8 cellular contexts compared by ENCODE assay signal in the genomic region with DNA sequence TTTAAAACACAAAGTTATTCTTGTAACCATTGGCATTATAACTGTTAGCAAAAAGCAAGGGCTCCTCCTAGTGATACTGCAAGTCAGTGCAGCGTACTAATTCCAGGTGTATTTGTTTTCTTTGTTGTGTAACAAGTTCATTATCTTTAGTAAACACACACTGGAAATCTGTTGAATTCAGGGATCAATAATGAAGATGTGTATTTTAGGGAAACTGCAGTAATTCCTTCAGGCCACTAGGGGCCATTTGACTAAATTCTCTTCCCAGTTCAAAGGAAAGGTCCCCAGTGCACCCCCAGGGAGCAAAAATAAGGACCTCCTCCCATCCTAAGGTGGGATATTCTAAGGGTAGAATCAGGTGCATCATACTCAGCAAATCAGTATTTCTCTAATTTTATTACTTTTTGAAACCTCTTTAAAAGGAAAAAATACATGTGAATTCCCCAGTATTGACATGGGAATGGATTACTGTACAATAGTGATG.
DNase-seq lines count a peak whose midpoint lies in the region; ATAC-seq and TF ChIP-seq lines count a peak whose summit lies in the region.

No MANE protein-coding gene starts in this region.

- H3K4me3 Mint-ChIP-seq in nephron progenitor cell = no peak overlapping the region
- H3K4me3 Mint-ChIP-seq in activated T-helper 17 cell treated with anti-CD3 and anti-CD28 coated beads, Interleukin-2, amount 50 U/mL, for 72 hours = no peak overlapping the region

- no peaks in the 10 kb centered on the region for H3K9me2 ChIP-seq in DOHH2 (replicated peaks; ENCODE audit: control insufficient read depth, low read length)

- H3K9me3 ChIP-seq in DOHH2 (ENCODE audit: control insufficient read depth, insufficient read depth, low read length) = no peaks in the 10 kb centered on the region

- no peaks in the 10 kb centered on the region for H3K9me3 Mint-ChIP-seq in nephron progenitor cell
- H3K9me3 Mint-ChIP-seq in activated T-helper 17 cell treated with anti-CD3 and anti-CD28 coated beads, Interleukin-2, amount 50 U/mL, for 72 hours = no peaks in the 10 kb centered on the region

- H3K27me3 ChIP-seq in DOHH2 (ENCODE audit: control insufficient read depth, low read length) (no peaks in the 10 kb centered on the region), brain microvascular endothelial cell (replicated peaks) (no peaks in the 10 kb centered on the region)

- H4K20me1 ChIP-seq in DOHH2 (ENCODE audit: control insufficient read depth, insufficient read depth, low read depth, low read length) = no peaks in the 10 kb centered on the region

- H3K27ac Mint-ChIP-seq in nephron progenitor cell = no peak overlapping the region
- no peak overlapping the region for H3K27ac Mint-ChIP-seq in activated T-helper 17 cell treated with anti-CD3 and anti-CD28 coated beads, Interleukin-2, amount 50 U/mL, for 72 hours

- H3K4me1 Mint-ChIP-seq in nephron progenitor cell = peaks cover 29% of the 10 kb centered on the region
- H3K4me1 Mint-ChIP-seq in activated T-helper 17 cell treated with anti-CD3 and anti-CD28 coated beads, Interleukin-2, amount 50 U/mL, for 72 hours = no peaks in the 10 kb centered on the region

- H3K27ac ChIP-seq in DOHH2 (ENCODE audit: low read depth, low read length) (no peak overlapping the region), brain microvascular endothelial cell (no peak overlapping the region)

- no peaks in the 10 kb centered on the region for H3K36me3 Mint-ChIP-seq in nephron progenitor cell (ENCODE audit: low read depth)
- H3K36me3 Mint-ChIP-seq in activated T-helper 17 cell treated with anti-CD3 and anti-CD28 coated beads, Interleukin-2, amount 50 U/mL, for 72 hours (ENCODE audit: low read depth) = no peaks in the 10 kb centered on the region

- in situ Hi-C loops in brain microvascular endothelial cell (cut with HindIII; ENCODE audit: low pct_ligation_motif_present, low sequenced_read_pairs) = no loop called here

- no peak for ATAC-seq in activated T-helper 17 cell treated with anti-CD3 and anti-CD28 coated beads, Interleukin-2, amount 50 U/mL, for 72 hours (replicated peaks)
- no peak for ATAC-seq in sciatic nerve

- TF ChIP-seq CTCF in DOHH2 (IDR thresholded peaks at IDR 0.05; ENCODE audit: low read depth, low read length, poor library complexity, severe bottlenecking) = peak; percentile 56
- TF ChIP-seq CTCF in brain microvascular endothelial cell (IDR thresholded peaks at IDR 0.05; ENCODE audit: low read depth, low read length, missing control alignments) = peak; percentile 69
- TF ChIP-seq CTCF in nephron progenitor cell (IDR thresholded peaks at IDR 0.05) = peak; percentile 61

- no peak overlapping the region for H3K4me3 ChIP-seq in DOHH2 (ENCODE audit: low read length)
- no peak overlapping the region for H3K4me3 ChIP-seq in brain microvascular endothelial cell (ENCODE audit: low read depth, low read length)

- no peak overlapping the region for H3K4me2 ChIP-seq in DOHH2 (ENCODE audit: low read length)

- no peaks in the 10 kb centered on the region for H3K79me2 ChIP-seq in DOHH2 (ENCODE audit: control insufficient read depth, low read length)

- intact Hi-C loops in sciatic nerve (cut with DNase I) (no loop called here), posterior vena cava (cut with DNase I) (loop anchor here in 1 of 2 donors (10.0 kb wide), 1 partner anchor 455 kb away; the partner anchor contains the start of gene BAMBI)

- no peaks in the 10 kb centered on the region for H3K36me3 ChIP-seq in DOHH2 (ENCODE audit: control insufficient read depth, low read length)
- no peaks in the 10 kb centered on the region for H3K36me3 ChIP-seq in brain microvascular endothelial cell (replicated peaks)

- DNase-seq in LoVo (ENCODE audit: low spot score) (peak; percentile 64), brain microvascular endothelial cell (no peak), nephron progenitor cell (no peak), sciatic nerve (ENCODE audit: low spot score) (no peak), T1000 (lab: John Stamatoyannopoulos, UW) (no peak), posterior vena cava (ENCODE audit: low spot score) (no peak)

- H3F3A ChIP-seq in DOHH2 (ENCODE audit: control insufficient read depth, insufficient read depth) = no peaks in the 10 kb centered on the region

- no peaks in the 10 kb centered on the region for H3K4me1 ChIP-seq in DOHH2 (ENCODE audit: control insufficient read depth, low read length)

- H3K27me3 Mint-ChIP-seq in nephron progenitor cell (ENCODE audit: low read depth, poor library complexity) = peaks cover 3% of the 10 kb centered on the region
- H3K27me3 Mint-ChIP-seq in activated T-helper 17 cell treated with anti-CD3 and anti-CD28 coated beads, Interleukin-2, amount 50 U/mL, for 72 hours = peaks cover 22% of the 10 kb centered on the region
